9 cellular contexts compared by ENCODE assay signal in the genomic region with DNA sequence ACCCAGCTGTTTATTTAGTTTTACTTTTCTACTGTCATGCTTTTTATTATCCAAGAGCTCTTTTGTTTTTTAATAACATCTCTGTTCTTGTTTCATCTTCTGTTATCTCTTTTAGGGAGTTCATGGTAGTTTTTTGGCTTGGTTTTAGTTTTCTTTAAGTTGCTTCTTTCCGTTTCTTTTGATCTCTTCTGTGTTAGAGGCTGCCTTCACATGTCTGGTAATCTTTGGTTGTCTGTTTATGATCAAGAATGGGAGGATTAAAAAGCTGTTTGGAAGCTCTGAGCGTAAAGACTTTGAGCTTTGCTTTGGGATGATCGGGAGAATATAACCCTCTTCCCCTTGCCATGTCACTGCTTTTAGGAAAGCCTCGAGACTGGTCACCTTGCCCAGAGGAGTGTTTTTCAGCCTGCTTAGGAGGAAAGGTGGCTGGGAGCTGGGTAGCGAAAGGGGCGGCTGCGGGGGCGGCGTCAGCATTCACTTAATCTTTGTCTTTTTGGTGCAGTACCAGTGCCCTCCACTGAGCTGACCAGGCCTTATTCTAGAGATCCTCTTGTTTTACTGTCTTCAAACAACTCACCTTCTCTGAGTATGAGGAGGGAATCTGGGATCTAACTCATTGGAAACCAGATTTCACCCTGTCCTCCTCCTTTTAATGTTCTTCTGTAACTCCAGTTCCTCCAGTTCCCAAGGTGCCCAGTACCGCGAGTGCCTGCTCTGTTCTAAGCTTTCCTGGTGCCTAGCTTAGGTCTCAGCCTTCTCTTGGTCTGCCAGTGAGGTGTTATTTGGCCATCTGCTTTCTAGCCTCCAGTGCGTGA. TPM values are rescaled to one million over a fixed set of nuclear protein-coding genes. Genes with fewer than 3 reads are reported as not detected.
DNase-seq lines count a peak whose midpoint lies in the region; ATAC-seq, FAIRE-seq and TF ChIP-seq lines count a peak whose summit lies in the region.
"Had no signal": no experiment of that assay in that cellular context is flagged by ENCODE, and none has a peak within 500 bp of the region (broad histone marks: within the 10 kb centered on the region; RNA-seq: fewer than 3 reads in every experiment).

No MANE protein-coding gene starts in this region.

- intact Hi-C loops in PC-3 (cut with micrococcal nuclease), result no loop called here
- intact Hi-C loops in heart left ventricle (cut with DNase I), result no loop called here

- 68 to 69% (median 68%) methylated on average over 12 of the region's 12 CpGs for WGBS in heart left ventricle, 4 donors
- WGBS in small intestine, 3 donors, result 57 to 80% (median 60%) methylated on average over 12 of the region's 12 CpGs

- peaks cover 71% of the 10 kb centered on the region for H3K79me2 ChIP-seq in PC-3 (ENCODE audit: low read length)

- peaks cover 16% of the 10 kb centered on the region for H3K36me3 ChIP-seq in GM06990 (ENCODE audit: control insufficient read depth, insufficient read depth, low read length)
- peaks cover 51% of the 10 kb centered on the region; the same call in 1 of the 2 replicates for H3K36me3 ChIP-seq in PC-3 (ENCODE audit: low read depth, low read length)
- H3K36me3 ChIP-seq in heart left ventricle, result peaks cover 0 to 87% (median 64%) of the 10 kb centered on the region in 9 donors
- H3K36me3 ChIP-seq in small intestine (ENCODE audit: control insufficient read depth in 2 of 2, insufficient read depth in 2 of 2, low read length in 2 of 2), result peaks cover 3 to 21% of the 10 kb centered on the region in 2 donors

- ATAC-seq in PC-3, result peak; percentile 93
- ATAC-seq in heart left ventricle, result peak in 3 of 4 donors; percentile 64 to 66 (median 65)
- ATAC-seq in GM21515 (IDR thresholded peaks at IDR 0.05; ENCODE audit: unreplicated experiment), result no peak

- H3K4me1 ChIP-seq in PC-3 (ENCODE audit: insufficient read depth, low read length) (no peaks in the 10 kb centered on the region), heart left ventricle (peaks cover 0 to 44% (median 3%) of the 10 kb centered on the region in 12 donors), small intestine (ENCODE audit: control insufficient read depth in 2 of 2, insufficient read depth in 1 of 2, low read depth in 1 of 2, low read length in 1 of 2) (no peaks in the 10 kb centered on the region)

- POLR2A ChIA-PET in PC-3 (lab: Charles Lee; ENCODE audit: unreplicated experiment), result interaction anchor here (0.5 to 0.7 kb wide), 3 partner anchors 57 to 108 kb away, joined by 3 to 8 read pairs (median 7); a partner anchor contains a TSS

- BruUV-seq in PC-3 (replicated peaks; lab: Mats Ljungman, UMichigan), result no TSS peak

- H3K9ac ChIP-seq in PC-3 (ENCODE audit: low read length), result no peak overlapping the region

- CTCF ChIA-PET in PC-3 (lab: Charles Lee), result interaction anchor here (0.6 kb wide), 1 partner anchor 149 kb away, joined by 8 read pairs; no protein-coding TSS in a partner anchor

- TF ChIP-seq CTCF in GM06990 (IDR thresholded peaks at IDR 0.05; ENCODE audit: insufficient read depth, low read length, poor library complexity, severe bottlenecking), result peak; percentile 36
- peak; percentile 57; the same call in 1 of the 2 replicates for TF ChIP-seq CTCF in PC-3 (conservative IDR thresholded peaks at IDR 0.05; ENCODE audit: low read depth, low read length)
- peak in 9 of 12 donors; percentile 9 to 50 (median 39) for TF ChIP-seq CTCF in heart left ventricle (IDR thresholded peaks at IDR 0.05)

- no peak overlapping the region for H3K4me2 ChIP-seq in PC-3 (ENCODE audit: low read length)

- peak; percentile 24 for DNase-seq in GM06990 (ENCODE audit: extremely low read depth, insufficient read length)
- peak; percentile 56 for DNase-seq in PC-3
- peak; percentile 88 for DNase-seq in activated effector memory CD4-positive, alpha-beta T cell treated with anti-CD3 and anti-CD28 coated beads, Interleukin-2, amount 50 U/mL, for 16 hours
- no peak for DNase-seq in heart left ventricle
- DNase-seq in smooth muscle cell of the brain vasculature (ENCODE audit: low read depth, low spot score), result peak; percentile 37
- no peak for DNase-seq in LoVo (ENCODE audit: low spot score)
- DNase-seq in small intestine, result no peak

- H3K27me3 ChIP-seq in GM06990 (replicated peaks; ENCODE audit: control insufficient read depth, insufficient read depth, low read length), result no peaks in the 10 kb centered on the region
- no peaks in the 10 kb centered on the region for H3K27me3 ChIP-seq in PC-3 (ENCODE audit: low read length)
- no peaks in the 10 kb centered on the region for H3K27me3 ChIP-seq in heart left ventricle
- no peaks in the 10 kb centered on the region for H3K27me3 ChIP-seq in small intestine (ENCODE audit: control insufficient read depth in 2 of 2, insufficient read depth in 2 of 2, low read length in 2 of 2)

- H2AFZ ChIP-seq in PC-3 (ENCODE audit: low read length), result no peak overlapping the region

- no peak for TF ChIP-seq POLR2A in heart left ventricle (IDR thresholded peaks at IDR 0.05)

- peaks cover 13% of the 10 kb centered on the region; the same call in 1 of the 2 replicates for H4K20me1 ChIP-seq in PC-3 (ENCODE audit: low read length)

- H3K9me2 ChIP-seq in PC-3 (replicated peaks; ENCODE audit: low read length), result no peaks in the 10 kb centered on the region

- H3K4me3 ChIP-seq in GM06990 (replicated peaks; ENCODE audit: low read depth, low read length) (no peak overlapping the region), PC-3 (ENCODE audit: low read length) (no peak overlapping the region), heart left ventricle (peak overlapping the region in 2 of 12 donors; percentile 8 to 12), small intestine (ENCODE audit: low read depth in 1 of 2, low read length in 2 of 2) (no peak overlapping the region)
- H3K4me3 ChIP-seq: SK-N-MC had no signal

- H3F3A ChIP-seq in PC-3 (ENCODE audit: low read length, unreplicated experiment), result no peaks in the 10 kb centered on the region

- H3K9me3 ChIP-seq in PC-3 (ENCODE audit: low read length) (no peaks in the 10 kb centered on the region), heart left ventricle (no peaks in the 10 kb centered on the region), small intestine (ENCODE audit: control insufficient read depth, low read depth) (no peaks in the 10 kb centered on the region)

- no peak for FAIRE-seq in small intestine (lab: Jason Lieb, UNC)

- no peak overlapping the region for H3K27ac ChIP-seq in PC-3 (ENCODE audit: low read length)
- H3K27ac ChIP-seq in heart left ventricle, result peak overlapping the region in 2 of 12 donors; percentile 32 to 58
- H3K27ac ChIP-seq in small intestine (ENCODE audit: low read depth in 1 of 2, low read length in 1 of 2), result no peak overlapping the region
- H3K27ac ChIP-seq: SK-N-MC had no signal

RNA-seq across cellular contexts. Expression of a gene that starts 15.5 kb away (rescaled TPM):
- total RNA-seq in PC-3 (2014; rRNA removed), result 14.1 and 25.6 TPM in 2 replicates
- total RNA-seq in heart left ventricle, result 10 to 100 TPM; 10.1 to 26.6 (median 16.8) TPM
- 10 to 100 TPM in 1 of 2 donors, 1 to 10 TPM in 1; 8.6 to 31.6 TPM for polyA plus RNA-seq in heart left ventricle
- polyA plus RNA-seq in small intestine, result 10 to 100 TPM; 13.8 to 19.5 (median 15.2) TPM

RNA-seq across cellular contexts. Expression of a gene that starts 29.0 kb away (rescaled TPM):
- total RNA-seq in PC-3 (2014; rRNA removed) (not detected in 2 replicates), heart left ventricle (1 to 10 TPM in 1 of 9 donors, under 1 TPM in 2, not detected in 6; 0.42 to 2.1 (median 0.75) TPM)
- polyA plus RNA-seq in heart left ventricle (under 1 TPM; 0.18 to 0.61 TPM), small intestine (10 to 100 TPM; 10.8 to 21.9 (median 18.2) TPM)

RNA-seq across cellular contexts. Expression of a gene that starts 57.2 kb away (rescaled TPM):
- total RNA-seq in PC-3 (2014; rRNA removed) (265 and 289 TPM in 2 replicates), heart left ventricle (10 to 100 TPM; 49.7 to 73.6 (median 56.9) TPM)
- polyA plus RNA-seq in heart left ventricle (100 to 1,000 TPM in 1 of 2 donors, 10 to 100 TPM in 1; 49.2 to 164 TPM), small intestine (100 to 1,000 TPM; 179 to 349 (median 239) TPM)

Comparison
In these comparisons a context has a peak if more than half of its experiments do, and no peak if none do; other contexts are left out.
1. DNase-seq: peak in GM06990 (single experiment), PC-3 (single experiment), activated effector memory CD4-positive, alpha-beta T cell treated with anti-CD3 and anti-CD28 coated beads, Interleukin-2, amount 50 U/mL, for 16 hours (single experiment) and smooth muscle cell of the brain vasculature (single experiment); none in heart left ventricle (0 of 5), LoVo (single experiment) and small intestine (single experiment).
2. Peak in every context shown above with its lines, with median percentiles within 50 percentile points of each other: CTCF ChIP-seq.